In the genomic region with DNA sequence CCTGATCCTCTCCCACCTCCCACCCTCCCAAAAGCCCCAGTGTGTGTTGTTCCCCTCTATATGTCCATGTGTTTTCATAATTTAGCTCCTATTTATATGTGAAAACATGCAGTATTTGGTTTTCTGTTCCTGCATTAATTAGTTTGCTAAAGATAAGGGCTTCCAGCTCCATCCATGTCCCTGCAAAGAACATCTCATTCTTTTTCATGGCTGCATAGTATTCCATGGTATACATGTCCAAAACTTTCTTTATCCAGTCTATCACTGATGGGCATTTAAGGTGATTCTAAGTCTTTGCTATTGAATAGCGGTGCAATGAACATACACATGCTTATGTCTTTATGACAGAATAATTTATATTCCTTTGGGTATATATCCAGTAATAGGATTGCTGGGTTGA, we compare ENCODE assay signal across 32 cellular contexts.
"Had no signal": no experiment of that assay in that cellular context is flagged by ENCODE, and none has a peak within 500 bp of the region (broad histone marks: within the 10 kb centered on the region; RNA-seq: fewer than 3 reads in every experiment).

No MANE protein-coding gene starts in this region.

- H3K27ac ChIP-seq: brain microvascular endothelial cell, esophagus muscularis mucosa, foreskin keratinocyte, gastrocnemius medialis, heart left ventricle, WERI-Rb-1 had no signal

- H3K27me3 ChIP-seq: brain microvascular endothelial cell, esophagus muscularis mucosa, foreskin keratinocyte, gastrocnemius medialis, heart left ventricle had no signal

- ATAC-seq: activated CD4-positive, CD25-positive, alpha-beta regulatory T cell treated with anti-CD3 and anti-CD28 coated beads, Interleukin-2, amount 50 U/mL, for 24 hours; activated CD8-positive, alpha-beta T cell treated with anti-CD3 and anti-CD28 coated beads for 36 hours; activated T-cell treated with anti-CD3 and anti-CD28 coated beads, Interleukin-2, amount 50 U/mL, for 4 hours; activated T-helper 17 cell treated with anti-CD3 and anti-CD28 coated beads, Interleukin-2, amount 50 U/mL, for 72 hours; effector memory CD8-positive, alpha-beta T cell; foreskin keratinocyte; gastrocnemius medialis; heart left ventricle; T-helper 17 cell had no signal

- H3K4me1 ChIP-seq: foreskin keratinocyte, gastrocnemius medialis had no signal

- FAIRE-seq: astrocyte, colon had no signal

- DNase-seq: activated B cell treated with CpG ODN at 0.5 μM for 24 hours; activated CD4-positive, alpha-beta T cell treated with anti-CD3 and anti-CD28 coated beads for 48 hours; activated CD4-positive, alpha-beta T cell treated with anti-CD3 and anti-CD28 coated beads, Interleukin-2, amount 50 U/mL, for 1 hour; activated CD4-positive, alpha-beta T cell treated with anti-CD3 and anti-CD28 coated beads, Interleukin-2, amount 50 U/mL, for 48 hours; activated CD8-positive, alpha-beta memory T cell treated with anti-CD3 and anti-CD28 coated beads for 24 hours; activated CD8-positive, alpha-beta T cell treated with anti-CD3 and anti-CD28 coated beads for 36 hours; activated effector memory CD4-positive, alpha-beta T cell treated with Interleukin-2 at 50 U/mL for 16 hours; activated gamma-delta T cell treated with Interleukin-2 at 50 U/mL for 16 hours; activated naive CD4-positive, alpha-beta T cell treated with anti-CD3 and anti-CD28 coated beads, Interleukin-2, amount 50 U/mL, for 16 hours; activated naive CD4-positive, alpha-beta T cell treated with Interleukin-2 at 50 U/mL for 16 hours; activated T-cell treated with anti-CD3 and anti-CD28 coated beads, Interleukin-2, amount 50 U/mL, for 4 hours; amniotic stem cell; anterior cingulate cortex; brain microvascular endothelial cell; caudate nucleus; cortex of kidney; dermis blood vessel endothelial cell; effector CD4-positive, alpha-beta T cell; effector memory CD8-positive, alpha-beta T cell; erythroblast; foreskin keratinocyte; gastrocnemius medialis; glutamatergic neuron; heart left ventricle; T-helper 17 cell; T1000; WERI-Rb-1 had no signal

- H3K4me3 ChIP-seq: esophagus muscularis mucosa, gastrocnemius medialis, heart left ventricle had no signal

- H3K9me3 ChIP-seq: esophagus muscularis mucosa, gastrocnemius medialis had no signal
